ENCODE assay signal across 8 cellular contexts in genomic region chr2:232549655-232550350, GRCh38. TPM values are rescaled to one million over a fixed set of nuclear protein-coding genes. Genes with fewer than 3 reads are reported as not detected.
DNase-seq lines count a peak whose midpoint lies in the region; ATAC-seq and TF ChIP-seq lines count a peak whose summit lies in the region.

No MANE protein-coding gene starts in this region.

- POLR2A ChIA-PET in T-cell (lab: Charles Lee) = no interaction called here

- peak overlapping the region; percentile 98 to 100 (median 99) for H3K4me3 Mint-ChIP-seq in T-cell

- CTCF ChIA-PET in T-cell (lab: Charles Lee) = no interaction called here

- H3K27ac Mint-ChIP-seq in T-cell = peak overlapping the region; percentile 99 to 100

- no peak for TF ChIP-seq CTCF in foreskin fibroblast (IDR thresholded peaks at IDR 0.05; ENCODE audit: low read depth, low read length)

- H3K9me3 Mint-ChIP-seq in T-cell = peaks cover 0 to 4% (median 4%) of the 10 kb centered on the region in 3 donors

- H3K27me3 Mint-ChIP-seq in T-cell = no peaks in the 10 kb centered on the region

- H3K4me1 Mint-ChIP-seq in T-cell = peaks cover 78 to 82% (median 79%) of the 10 kb centered on the region in 3 donors

- peaks cover 32% of the 10 kb centered on the region for H3K36me3 Mint-ChIP-seq in T-cell

- ATAC-seq in T-cell (replicated peaks in 1 of 4) = peak in 1 of 4 experiments; percentile 16
- no peak for ATAC-seq in HG02623 (IDR thresholded peaks at IDR 0.05; ENCODE audit: unreplicated experiment)

- H3K27ac ChIP-seq in skin epidermis = peak overlapping the region; percentile 94 to 100 (median 98)

- H3K4me3 ChIP-seq in foreskin fibroblast (ENCODE audit: low read depth in 1 of 2, low read length in 2 of 2) = peak overlapping the region; percentile 84 to 85
- H3K4me3 ChIP-seq in skin epidermis = peak overlapping the region; percentile 73 to 97 (median 83)

- DNase-seq in NCI-H1092 treated with DMSO at 0.1 percent for 48 hours (lab: John Stamatoyannopoulos, UW) = peak; percentile 39
- DNase-seq in NCI-H1092 (lab: John Stamatoyannopoulos, UW) = no peak
- DNase-seq in T-cell = no peak
- DNase-seq in foreskin fibroblast = peak in 1 of 2 donors; percentile 33
- no peak for DNase-seq in retina
- no peak for DNase-seq in cortex of kidney (lab: John Stamatoyannopoulos, UW)

RNA-seq across cellular contexts. Expression of gene TIGD1, which starts 0.6 kb away (rescaled TPM):
- total RNA-seq in T-cell = 10 to 100 TPM; 15.6 to 20.4 (median 16.9) TPM

RNA-seq across cellular contexts. Expression of gene EIF4E2, which starts 0.7 kb away (rescaled TPM):
- 10 to 100 TPM; 49.5 to 60.9 (median 55.3) TPM for total RNA-seq in T-cell

RNA-seq across cellular contexts. Expression of gene CHRNG, which starts 10.3 kb away (rescaled TPM):
- total RNA-seq in T-cell = not detected

RNA-seq across cellular contexts. Expression of gene CHRND, which starts 23.8 kb away (rescaled TPM):
- total RNA-seq in T-cell = not detected

RNA-seq across cellular contexts. Expression of gene PRSS56, which starts 29.6 kb away (rescaled TPM):
- not detected for total RNA-seq in T-cell
